In the genomic region with DNA sequence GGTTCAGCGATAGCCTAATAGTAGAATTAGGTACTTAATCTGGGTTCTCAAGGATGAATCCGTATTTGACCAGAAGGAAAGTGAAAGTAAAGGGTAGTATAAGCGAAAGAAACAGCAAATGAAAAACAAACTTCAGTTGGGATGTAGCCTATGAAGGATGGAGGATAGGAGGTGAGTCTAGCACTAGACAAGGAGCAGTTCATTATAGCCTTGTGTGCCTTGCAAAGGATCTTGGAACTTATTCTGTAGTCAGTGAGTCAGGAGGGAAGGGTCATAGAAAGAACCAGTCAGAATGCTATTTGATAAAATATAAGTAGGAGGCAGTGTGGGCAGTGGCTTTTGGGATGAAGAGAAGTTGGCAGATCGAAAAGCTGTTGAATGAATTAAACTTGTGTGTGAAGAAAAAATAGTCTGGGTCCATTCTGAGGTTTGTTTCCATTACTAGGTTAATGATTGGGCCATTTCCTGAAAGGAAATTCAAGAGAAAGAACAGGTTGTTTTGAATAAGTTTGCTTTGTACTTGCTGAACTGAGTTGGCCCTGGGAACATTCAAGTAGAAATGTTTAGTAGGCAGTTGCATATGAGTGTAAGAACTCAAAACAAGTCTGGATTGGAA, we compare ENCODE assay signal across 10 cellular contexts. TPM values are rescaled to one million over a fixed set of nuclear protein-coding genes. Genes with fewer than 3 reads are reported as not detected.
A peak's percentile ranks its signal among the peaks of the same experiment; 100 is the strongest.
DNase-seq lines count a peak whose midpoint lies in the region; ATAC-seq, FAIRE-seq and TF ChIP-seq lines count a peak whose summit lies in the region.
"Had no signal": no experiment of that assay in that cellular context is flagged by ENCODE, and none has a peak within 500 bp of the region (broad histone marks: within the 10 kb centered on the region; RNA-seq: fewer than 3 reads in every experiment).

No MANE protein-coding gene starts in this region.

- H3K4me3 ChIP-seq in right cardiac atrium (ENCODE audit: low read length) = no peak overlapping the region
- H3K4me3 ChIP-seq in upper lobe of left lung = peak overlapping the region in 2 of 4 donors; percentile 7 to 23

- no peak for TF ChIP-seq POLR2A in upper lobe of left lung (IDR thresholded peaks at IDR 0.05)

- H3K4me1 ChIP-seq in right cardiac atrium (ENCODE audit: control insufficient read depth, insufficient read depth, low read length) (peaks cover 4% of the 10 kb centered on the region), upper lobe of left lung (peaks cover 9 to 31% (median 25%) of the 10 kb centered on the region in 4 donors)

- H3K27me3 Mint-ChIP-seq in activated CD8-positive, alpha-beta T cell treated with anti-CD3 and anti-CD28 coated beads for 36 hours = no peaks in the 10 kb centered on the region

- no peak for TF ChIP-seq CTCF in activated CD8-positive, alpha-beta T cell treated with anti-CD3 and anti-CD28 coated beads for 36 hours (IDR thresholded peaks at IDR 0.05)
- TF ChIP-seq CTCF in upper lobe of left lung (IDR thresholded peaks at IDR 0.05) (no peak), D721Med (IDR thresholded peaks at IDR 0.05; ENCODE audit: insufficient read depth, missing control alignments) (no peak)

- POLR2A ChIA-PET in activated CD8-positive, alpha-beta T cell treated with anti-CD3 and anti-CD28 coated beads for 36 hours (lab: Charles Lee) = interaction anchor here (1.5 kb wide), 1 partner anchor 9 kb away, joined by 4 read pairs; no protein-coding TSS in a partner anchor

- H3K27me3 ChIP-seq in right cardiac atrium (ENCODE audit: control insufficient read depth, insufficient read depth) (no peaks in the 10 kb centered on the region), upper lobe of left lung (no peaks in the 10 kb centered on the region)

- no peak for TF ChIP-seq EP300 in upper lobe of left lung (IDR thresholded peaks at IDR 0.05)

- intact Hi-C loops in activated CD8-positive, alpha-beta T cell treated with anti-CD3 and anti-CD28 coated beads for 36 hours (cut with micrococcal nuclease) = no loop called here
- intact Hi-C loops in right cardiac atrium (cut with DNase I) = no loop called here

- H3K36me3 Mint-ChIP-seq in activated CD8-positive, alpha-beta T cell treated with anti-CD3 and anti-CD28 coated beads for 36 hours (ENCODE audit: low read depth) = peaks cover 61% of the 10 kb centered on the region

- 66% methylated on average over 4 of the region's 4 CpGs for WGBS in right cardiac atrium
- 38 to 43% methylated on average over 4 of the region's 4 CpGs for WGBS in upper lobe of left lung, 2 donors

- DNase-seq in stimulated activated CD4-positive, alpha-beta T cell treated with anti-CD3 and anti-CD28 coated beads, Interleukin-15, amount 100 ng/mL, for 24 hours = peak; percentile 18
- no peak for DNase-seq in stimulated activated CD4-positive, alpha-beta T cell treated with anti-CD3 and anti-CD28 coated beads, Interleukin-12 subunit alpha, Interleukin-12 subunit beta, amount 100 ng/mL, for 4 hours
- DNase-seq in activated CD8-positive, alpha-beta T cell treated with anti-CD3 and anti-CD28 coated beads for 36 hours = peak; percentile 19
- DNase-seq in right cardiac atrium = no peak
- no peak for DNase-seq in upper lobe of left lung
- DNase-seq in D721Med (ENCODE audit: insufficient read length, low spot score) = no peak
- DNase-seq in DMS79 (lab: John Stamatoyannopoulos, UW) = no peak
- DNase-seq in NCI-H2196 treated with DMSO at 0.1 percent for 48 hours (lab: John Stamatoyannopoulos, UW; ENCODE audit: unreplicated experiment) = no peak
- DNase-seq: COR-L47, nephron progenitor cell had no signal

- H3K9me3 ChIP-seq in right cardiac atrium (ENCODE audit: control insufficient read depth, low read length) (no peaks in the 10 kb centered on the region), upper lobe of left lung (no peaks in the 10 kb centered on the region)

- FAIRE-seq in D721Med (lab: Jason Lieb, UNC) = no peak

- CTCF ChIA-PET in activated CD8-positive, alpha-beta T cell treated with anti-CD3 and anti-CD28 coated beads for 36 hours (lab: Charles Lee) = interaction anchor here (1.4 kb wide), 1 partner anchor 29 kb away, joined by 3 read pairs; no protein-coding TSS in a partner anchor

- peak overlapping the region; percentile 77 for H3K27ac Mint-ChIP-seq in activated CD8-positive, alpha-beta T cell treated with anti-CD3 and anti-CD28 coated beads for 36 hours
- H3K27ac Mint-ChIP-seq: nephron progenitor cell had no signal

- H3K4me3 Mint-ChIP-seq in activated CD8-positive, alpha-beta T cell treated with anti-CD3 and anti-CD28 coated beads for 36 hours = peak overlapping the region; percentile 51
- H3K4me3 Mint-ChIP-seq: nephron progenitor cell had no signal

- H3K4me1 Mint-ChIP-seq in activated CD8-positive, alpha-beta T cell treated with anti-CD3 and anti-CD28 coated beads for 36 hours (ENCODE audit: low read depth) = peaks cover 54% of the 10 kb centered on the region

- ATAC-seq in activated CD8-positive, alpha-beta T cell treated with anti-CD3 and anti-CD28 coated beads for 36 hours = peak; percentile 80
- ATAC-seq in right cardiac atrium (peak in 1 of 2 donors; percentile 87), upper lobe of left lung (ENCODE audit: low FRiP score in 2 of 2) (no peak)

- H3K27ac ChIP-seq in right cardiac atrium (ENCODE audit: low read length) (peak overlapping the region; percentile 24), upper lobe of left lung (peak overlapping the region in 3 of 4 donors; percentile 10 to 69 (median 64))

- H3K9me3 Mint-ChIP-seq in activated CD8-positive, alpha-beta T cell treated with anti-CD3 and anti-CD28 coated beads for 36 hours = no peaks in the 10 kb centered on the region
- H3K9me3 Mint-ChIP-seq: nephron progenitor cell had no signal

- H3K36me3 ChIP-seq in upper lobe of left lung = peaks cover 0 to 43% (median 0%) of the 10 kb centered on the region in 4 donors

RNA-seq across cellular contexts. Expression of gene ANKRD12, which starts 48.5 kb away (rescaled TPM):
- total RNA-seq in activated CD8-positive, alpha-beta T cell treated with anti-CD3 and anti-CD28 coated beads for 36 hours = 10 to 100 TPM; 62.5 to 68.4 TPM
- total RNA-seq in right cardiac atrium (10 to 100 TPM; 47.3 to 59.6 (median 51.3) TPM), upper lobe of left lung (10 to 100 TPM; 32.8 to 80.7 (median 65.6) TPM)
- polyA plus RNA-seq in right cardiac atrium = 7.3 TPM

Comparison
In these comparisons a context has a peak if more than half of its experiments do, and no peak if none do; other contexts are left out.
1. DNase-seq: peak in stimulated activated CD4-positive, alpha-beta T cell treated with anti-CD3 and anti-CD28 coated beads, Interleukin-15, amount 100 ng/mL, for 24 hours (single experiment) and activated CD8-positive, alpha-beta T cell treated with anti-CD3 and anti-CD28 coated beads for 36 hours (single experiment); none in stimulated activated CD4-positive, alpha-beta T cell treated with anti-CD3 and anti-CD28 coated beads, Interleukin-12 subunit alpha, Interleukin-12 subunit beta, amount 100 ng/mL, for 4 hours (single experiment), right cardiac atrium (0 of 3), upper lobe of left lung (0 of 2), D721Med (single experiment), DMS79 (single experiment) and NCI-H2196 treated with DMSO at 0.1 percent for 48 hours (single experiment).